8 cellular contexts compared by ENCODE assay signal in the genomic region with DNA sequence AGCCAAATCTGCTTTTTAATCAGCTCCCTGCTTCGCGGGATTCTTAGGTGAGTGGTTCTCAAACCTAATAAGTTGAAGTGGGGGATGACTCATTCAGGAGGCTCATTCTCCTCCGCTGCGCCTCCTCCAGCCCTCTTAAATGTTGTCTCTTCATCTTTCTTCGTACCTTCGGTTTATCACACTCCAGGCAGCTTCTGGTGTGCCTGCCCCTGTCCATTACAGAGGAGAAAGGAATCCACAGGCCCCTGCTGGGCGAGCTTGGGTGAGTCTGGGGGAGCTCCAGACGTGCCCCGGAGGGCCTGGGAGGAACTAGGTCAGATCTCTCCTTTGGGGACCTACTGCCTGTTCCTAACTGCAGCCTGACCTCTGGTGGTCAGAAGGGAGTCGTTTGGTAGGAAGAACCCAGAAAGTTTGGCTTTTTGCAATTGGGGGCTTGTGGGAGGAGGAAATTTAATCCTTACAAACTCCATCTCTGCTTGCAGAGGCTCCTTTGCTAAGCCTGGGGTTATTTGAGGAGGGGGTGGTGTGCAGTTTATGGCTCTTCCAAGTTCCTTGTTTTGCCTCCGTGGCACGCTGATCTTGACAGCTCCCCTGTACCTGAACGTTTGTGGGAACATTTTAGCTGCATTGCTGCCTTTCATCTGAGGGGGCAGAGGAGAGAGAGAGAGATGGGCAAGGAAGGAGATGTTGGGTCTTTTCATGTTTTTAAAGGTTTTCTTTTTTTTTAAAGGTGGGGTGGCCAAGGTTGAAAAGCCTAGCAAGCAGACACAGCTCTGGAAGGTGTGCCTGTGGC.
A peak's percentile ranks its signal among the peaks of the same experiment; 100 is the strongest.
DNase-seq lines count a peak whose midpoint lies in the region; ATAC-seq, FAIRE-seq and TF ChIP-seq lines count a peak whose summit lies in the region.

No MANE protein-coding gene starts in this region.

- no peaks in the 10 kb centered on the region for H3K9me2 ChIP-seq in MM.1S (replicated peaks; ENCODE audit: insufficient read depth, low read length)

- peak; percentile 75 to 78 for DNase-seq in A549 (ENCODE audit: low read depth in 1 of 2, low spot score in 1 of 2)
- DNase-seq in GM06990 (ENCODE audit: extremely low read depth, insufficient read length), result peak; percentile 15
- peak; percentile 40 for DNase-seq in MM.1S
- peak; percentile 38 for DNase-seq in SW480 (ENCODE audit: low spot score)
- no peak for DNase-seq in chondrocyte (ENCODE audit: low spot score)
- DNase-seq in kidney tubule cell (ENCODE audit: low spot score), result peak; percentile 67

- H3K4me1 ChIP-seq in A549 (no peaks in the 10 kb centered on the region), MM.1S (ENCODE audit: low read length) (no peaks in the 10 kb centered on the region)

- ATAC-seq in A549 (peak; percentile 93 to 95), HG02642 (IDR thresholded peaks at IDR 0.05; ENCODE audit: poor library complexity, unreplicated experiment) (no peak)

- H3K4me3 ChIP-seq in A549 (peak overlapping the region; percentile 37), GM06990 (replicated peaks; ENCODE audit: low read depth, low read length) (no peak overlapping the region), MM.1S (ENCODE audit: low read length) (no peak overlapping the region)

- no peak for TF ChIP-seq EP300 in A549 (IDR thresholded peaks at IDR 0.05)

- peak; percentile 94 for TF ChIP-seq RAD21 in A549 (conservative IDR thresholded peaks at IDR 0.05 in 1 of 2, IDR thresholded peaks at IDR 0.05 in 1 of 2)

- peaks cover 13% of the 10 kb centered on the region for H3K4me1 Mint-ChIP-seq in chondrocyte (ENCODE audit: low read depth)
- peaks cover 10% of the 10 kb centered on the region for H3K4me1 Mint-ChIP-seq in stimulated activated naive CD8-positive, alpha-beta T cell treated with anti-CD3 and anti-CD28 coated beads, Interleukin-15, Interleukin-2, amounts not matched to agents 100 ng/mL and 50 ng/mL, for 24 hours (ENCODE audit: low read depth)

- TF ChIP-seq POLR2A in A549 (IDR thresholded peaks at IDR 0.05; ENCODE audit: low read length), result no peak

- H3K27me3 ChIP-seq in GM06990 (replicated peaks; ENCODE audit: control insufficient read depth, insufficient read depth, low read length) (no peaks in the 10 kb centered on the region), MM.1S (replicated peaks; ENCODE audit: insufficient read depth, low read length) (no peaks in the 10 kb centered on the region)

- H3K9me3 ChIP-seq in A549, result no peaks in the 10 kb centered on the region
- H3K9me3 ChIP-seq in MM.1S (replicated peaks; ENCODE audit: insufficient read depth, low read length), result no peaks in the 10 kb centered on the region

- no peaks in the 10 kb centered on the region for H4K20me1 ChIP-seq in MM.1S (ENCODE audit: insufficient read depth, low read length)

- WGBS in A549 (ENCODE audit: missing lambda C conversion rate), result 40% methylated on average over 10 of the region's 13 CpGs

- CTCF ChIA-PET in A549 (lab: Yijun Ruan, JAX), result interaction anchor here (0.5 to 8.4 kb wide), 104 partner anchors 9 to 986 kb away, joined by 3 to 512 read pairs (median 4); partner anchors contain the start of gene FRMD6

- H3K9me3 Mint-ChIP-seq in chondrocyte (ENCODE audit: low read depth), result no peaks in the 10 kb centered on the region
- H3K9me3 Mint-ChIP-seq in stimulated activated naive CD8-positive, alpha-beta T cell treated with anti-CD3 and anti-CD28 coated beads, Interleukin-15, Interleukin-2, amounts not matched to agents 100 ng/mL and 50 ng/mL, for 24 hours, result no peaks in the 10 kb centered on the region

- H3K27ac ChIP-seq in A549 (peak overlapping the region; percentile 46 to 75; a peak in 5 of 6 replicates), MM.1S (ENCODE audit: low read length) (no peak overlapping the region)

- H3K36me3 Mint-ChIP-seq in chondrocyte (ENCODE audit: low read depth), result no peaks in the 10 kb centered on the region
- no peaks in the 10 kb centered on the region for H3K36me3 Mint-ChIP-seq in stimulated activated naive CD8-positive, alpha-beta T cell treated with anti-CD3 and anti-CD28 coated beads, Interleukin-15, Interleukin-2, amounts not matched to agents 100 ng/mL and 50 ng/mL, for 24 hours (ENCODE audit: low read depth)

- no peaks in the 10 kb centered on the region for H3K36me3 ChIP-seq in GM06990 (ENCODE audit: control insufficient read depth, insufficient read depth, low read length)
- no peaks in the 10 kb centered on the region for H3K36me3 ChIP-seq in MM.1S (replicated peaks; ENCODE audit: insufficient read depth, low read length)

- peak overlapping the region; percentile 44 for H3K4me3 Mint-ChIP-seq in chondrocyte (ENCODE audit: unreplicated experiment)
- H3K4me3 Mint-ChIP-seq in stimulated activated naive CD8-positive, alpha-beta T cell treated with anti-CD3 and anti-CD28 coated beads, Interleukin-15, Interleukin-2, amounts not matched to agents 100 ng/mL and 50 ng/mL, for 24 hours, result peak overlapping the region; percentile 23

- H3K27me3 Mint-ChIP-seq in chondrocyte (ENCODE audit: low read depth), result no peaks in the 10 kb centered on the region
- peaks cover 3% of the 10 kb centered on the region for H3K27me3 Mint-ChIP-seq in stimulated activated naive CD8-positive, alpha-beta T cell treated with anti-CD3 and anti-CD28 coated beads, Interleukin-15, Interleukin-2, amounts not matched to agents 100 ng/mL and 50 ng/mL, for 24 hours

- H3F3A ChIP-seq in MM.1S (ENCODE audit: insufficient read depth, low read length), result no peaks in the 10 kb centered on the region

- POLR2A ChIA-PET in A549 (lab: Yijun Ruan, JAX), result interaction anchor here (1.6 to 2.2 kb wide), 2 partner anchors 124 to 493 kb away, joined by 6 to 14 read pairs; partner anchors contain the start of gene FRMD6

- H3K9ac ChIP-seq in MM.1S (ENCODE audit: low read length), result no peak overlapping the region

- peak overlapping the region; percentile 78 for H3K27ac Mint-ChIP-seq in chondrocyte (ENCODE audit: unreplicated experiment)
- H3K27ac Mint-ChIP-seq in stimulated activated naive CD8-positive, alpha-beta T cell treated with anti-CD3 and anti-CD28 coated beads, Interleukin-15, Interleukin-2, amounts not matched to agents 100 ng/mL and 50 ng/mL, for 24 hours, result no peak overlapping the region

- H3K79me2 ChIP-seq in MM.1S (ENCODE audit: low read length), result no peaks in the 10 kb centered on the region

- FAIRE-seq in A549 (lab: Jason Lieb, UNC), result no peak

- no peak overlapping the region for H2AFZ ChIP-seq in MM.1S (ENCODE audit: low read length)

- H3K4me2 ChIP-seq in A549 (peak overlapping the region; percentile 74), MM.1S (ENCODE audit: low read depth, low read length) (no peak overlapping the region)

- peak; percentile 92 for TF ChIP-seq CTCF in A549 (IDR thresholded peaks at IDR 0.05)
- peak; percentile 75 for TF ChIP-seq CTCF in GM06990 (IDR thresholded peaks at IDR 0.05; ENCODE audit: insufficient read depth, low read length, poor library complexity, severe bottlenecking)
- TF ChIP-seq CTCF in MM.1S (IDR thresholded peaks at IDR 0.05; ENCODE audit: low read length), result peak; percentile 42
- TF ChIP-seq CTCF in chondrocyte (IDR thresholded peaks at IDR 0.05), result peak; percentile 91

TF ChIP-seq in A549, 52 proteins besides CTCF, POLR2A, EP300 and RAD21:
- TF ChIP-seq CHD2 (IDR thresholded peaks at IDR 0.05; ENCODE audit: low read length, partially characterized antibody) (no peak), FOSL2 (IDR thresholded peaks at IDR 0.05) (peak; percentile 38), FOSL2 (CRISPR knock-in tag; IDR thresholded peaks at IDR 0.05) (peak; percentile 79), SMC3 (IDR thresholded peaks at IDR 0.05) (peak; percentile 95), RCOR1 (IDR thresholded peaks at IDR 0.05; ENCODE audit: low read depth, low read length) (no peak), HDAC2 (IDR thresholded peaks at IDR 0.05) (no peak)

Comparison
In these comparisons a context has a peak if more than half of its experiments do, and no peak if none do; other contexts are left out.
1. CTCF ChIP-seq: peak in every context shown above with its lines; median percentile 92 in A549; 91 in chondrocyte; 75 in GM06990; 42 in MM.1S.